Comparison of ENCODE assay signal across 15 cellular contexts in the genomic region with DNA sequence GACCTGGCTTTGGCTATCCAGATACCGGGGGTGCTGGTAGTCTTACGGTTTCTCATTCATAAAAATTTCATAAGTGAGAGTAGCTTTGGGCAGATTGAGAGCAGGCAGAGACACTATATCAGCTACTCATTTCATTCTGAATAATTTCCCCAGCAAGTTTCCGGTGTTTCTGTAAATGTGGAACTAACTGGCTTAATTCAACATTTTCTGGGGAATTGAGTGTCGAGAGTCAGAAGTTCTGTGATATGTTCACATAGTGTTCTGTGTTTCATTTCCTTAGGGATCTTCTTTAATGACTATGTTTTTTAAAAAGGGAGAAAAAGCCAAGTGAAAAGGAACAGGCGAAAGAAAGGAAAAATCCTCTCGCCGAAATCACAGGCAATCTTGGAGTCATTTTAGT.
"Had no signal": no experiment of that assay in that cellular context is flagged by ENCODE, and none has a peak within 500 bp of the region (broad histone marks: within the 10 kb centered on the region; RNA-seq: fewer than 3 reads in every experiment).

No MANE protein-coding gene starts in this region.

- H3K4me3 Mint-ChIP-seq: activated CD4-positive, alpha-beta T cell treated with anti-CD3 and anti-CD28 coated beads, Interleukin-2, amount 10 ng/mL, durations not matched to agents 24 days and 14 days; memory B cell; T-cell had no signal

- DNase-seq: activated naive CD4-positive, alpha-beta T cell treated with anti-CD3 and anti-CD28 coated beads, Interleukin-2, amount 50 U/mL, for 16 hours; activated T-cell treated with anti-CD3 and anti-CD28 coated beads for 4 hours; body of pancreas; cerebellar nuclear complex; immature natural killer cell; sigmoid colon; stimulated activated CD4-positive, alpha-beta T cell treated with anti-CD3 and anti-CD28 coated beads, Interleukin-2, amount 100 ng/mL, for 48 hours; stimulated activated naive CD4-positive, alpha-beta T cell treated with Interleukin-2 at 50 U/mL for 16 hours; T-cell; T1000; testis; upper lobe of right lung had no signal

- H3K27ac ChIP-seq: body of pancreas, prostate gland, sigmoid colon, upper lobe of right lung had no signal

- H3K36me3 Mint-ChIP-seq: T-cell had no signal

- H3K9me3 ChIP-seq: body of pancreas, prostate gland, sigmoid colon, testis, upper lobe of right lung had no signal

- H3K4me1 ChIP-seq: body of pancreas, prostate gland had no signal

- H3K36me3 ChIP-seq: prostate gland, sigmoid colon, upper lobe of right lung had no signal

- ATAC-seq: body of pancreas, T-cell, upper lobe of right lung had no signal

- H3K27me3 ChIP-seq: body of pancreas, sigmoid colon, testis had no signal

- H3K4me3 ChIP-seq: body of pancreas, prostate gland, sigmoid colon, testis, upper lobe of right lung had no signal
